In genomic region chr2:16260041-16260440, GRCh38 we compare ENCODE assay signal across 24 cellular contexts.
"Had no signal": no experiment of that assay in that cellular context is flagged by ENCODE, and none has a peak within 500 bp of the region (broad histone marks: within the 10 kb centered on the region; RNA-seq: fewer than 3 reads in every experiment).

No MANE protein-coding gene starts in this region.

- H3K36me3 ChIP-seq: adrenal gland, breast epithelium, SJCRH30 had no signal

- H3K4me2 ChIP-seq: SK-N-SH had no signal

- H3K27ac ChIP-seq: adrenal gland, breast epithelium, SJCRH30, VCaP had no signal

- H3K4me3 ChIP-seq: adrenal gland, breast epithelium, SJCRH30 had no signal

- H3K4me1 ChIP-seq: adrenal gland, breast epithelium had no signal

- H3K9me3 ChIP-seq: adrenal gland, breast epithelium, SJCRH30 had no signal

- ATAC-seq: activated CD4-positive, alpha-beta T cell treated with anti-CD3 and anti-CD28 coated beads for 36 hours; activated CD8-positive, alpha-beta T cell treated with anti-CD3 and anti-CD28 coated beads, Interleukin-2, amount 10 ng/mL, durations not matched to agents 7 days and 5 days had no signal

- H3K27me3 ChIP-seq: adrenal gland, breast epithelium, SJCRH30 had no signal

- H3K9me2 ChIP-seq: SK-N-SH had no signal

- DNase-seq: activated CD4-positive, alpha-beta T cell treated with anti-CD3 and anti-CD28 coated beads for 36 hours; activated CD8-positive, alpha-beta memory T cell treated with anti-CD3 and anti-CD28 coated beads, Interleukin-2, amount 50 U/mL, for 48 hours; activated CD8-positive, alpha-beta T cell treated with anti-CD3 and anti-CD28 coated beads, Interleukin-2, amount 10 ng/mL, durations not matched to agents 7 days and 5 days; activated naive CD4-positive, alpha-beta T cell treated with anti-CD3 and anti-CD28 coated beads, Interleukin-2, amount 50 U/mL, for 16 hours; activated naive CD8-positive, alpha-beta T cell treated with anti-CD3 and anti-CD28 coated beads, Interleukin-2, amount 10 ng/mL, durations not matched to agents 7 days and 5 days; activated T-cell treated with anti-CD3 and anti-CD28 coated beads, Interleukin-2, amount 50 U/mL, for 1 hour; anterior cingulate cortex; caudate nucleus; Karpas-422; MM.1S; NCI-H1105 treated with DMSO at 0.1 percent for 48 hours; NCI-H1436 treated with DMSO at 0.1 percent for 48 hours; NCI-H1930; NCI-H2171; NCI-H2227 treated with DMSO at 0.1 percent for 48 hours; NCI-H446 treated with DMSO at 0.1 percent for 48 hours; NCI-H524 treated with DMSO at 0.1 percent for 48 hours; NCI-H748 treated with DMSO at 0.1 percent for 48 hours; SJCRH30; SK-N-SH; T-helper 1 cell had no signal
